23 cellular contexts compared by ENCODE assay signal in genomic region chr21:44364151-44365053, GRCh38. TPM values are rescaled to one million over a fixed set of nuclear protein-coding genes. Genes with fewer than 3 reads are reported as not detected.
DNase-seq lines count a peak whose midpoint lies in the region; ATAC-seq, FAIRE-seq and TF ChIP-seq lines count a peak whose summit lies in the region.
"Had no signal": no experiment of that assay in that cellular context is flagged by ENCODE, and none has a peak within 500 bp of the region (broad histone marks: within the 10 kb centered on the region; RNA-seq: fewer than 3 reads in every experiment).

No MANE protein-coding gene starts in this region.

- BruUV-seq in K562 (replicated peaks; lab: Mats Ljungman, UMichigan), result no TSS peak

- no peaks in the 10 kb centered on the region for H3K79me2 ChIP-seq in K562 (ENCODE audit: control insufficient read depth, insufficient read depth, low read length)
- H3K79me2 ChIP-seq: hepatocyte had no signal

- no peak for TF ChIP-seq POLR2A in K562 (conservative IDR thresholded peaks at IDR 0.05)

- no peak overlapping the region for H3K9ac ChIP-seq in K562 (ENCODE audit: insufficient read depth in 1 of 2, low read depth in 2 of 2, low read length in 2 of 2)

- no peaks in the 10 kb centered on the region for H3K36me3 ChIP-seq in K562 (ENCODE audit: control insufficient read depth, insufficient read depth, low read length)
- H3K36me3 ChIP-seq: adrenal gland, brain microvascular endothelial cell, lower lobe of right lung, transverse colon had no signal

- H3K4me1 ChIP-seq in K562 (replicated peaks in 1 of 2; ENCODE audit: control insufficient read depth in 2 of 2, insufficient read depth in 2 of 2, low read length in 2 of 2), result peaks cover 0 to 21% of the 10 kb centered on the region in 2 experiments; a peak in 2 of 5 replicates
- H3K4me1 ChIP-seq: adrenal gland, lower lobe of right lung, transverse colon had no signal

- no peak for FAIRE-seq in K562 (lab: Jason Lieb, UNC)
- FAIRE-seq: GM12891 had no signal

- 0 out of 2 replicates have a peak, but pooled peaks cover 1% of the 10 kb centered on the region for H3K9me3 ChIP-seq in K562 (replicated peaks; ENCODE audit: control insufficient read depth, insufficient read depth, low read depth, low read length)
- H3K9me3 ChIP-seq: adrenal gland had no signal

- POLR2A ChIA-PET in K562 (lab: Yijun Ruan, JAX), result interaction anchor here (0.6 to 1.6 kb wide), 2 partner anchors 19 to 319 kb away, joined by 3 to 5 read pairs; no protein-coding TSS in a partner anchor

- no peak overlapping the region for H3K4me2 ChIP-seq in K562 (ENCODE audit: insufficient read depth, low read length)
- H3K4me2 ChIP-seq: hepatocyte had no signal

- H4K20me1 ChIP-seq in K562 (replicated peaks; ENCODE audit: control insufficient read depth, insufficient read depth, low read length), result no peaks in the 10 kb centered on the region; the same call in 1 of the 2 replicates

- no peak for TF ChIP-seq EP300 in K562 (IDR thresholded peaks at IDR 0.05; ENCODE audit: low read length)

- CTCF ChIA-PET in K562 (lab: Yijun Ruan, JAX; ENCODE audit: low intra/inter-chr PET ratio), result interaction anchor here (0.6 kb wide), 1 partner anchor 29 kb away, joined by 3 read pairs; no protein-coding TSS in a partner anchor

- TF ChIP-seq RAD21 in K562 (CRISPR knock-in tag; conservative IDR thresholded peaks at IDR 0.05 in 1 of 2, IDR thresholded peaks at IDR 0.05 in 1 of 2), result no peak

- DNase-seq in Right ventricle myocardium superior (peak; percentile 40), left cardiac atrium (no peak), K562 (ENCODE audit: extremely low read depth in 1 of 4, low spot score in 3 of 4) (no peak), mesenteric fat pad (ENCODE audit: low spot score) (peak; percentile 80), LoVo (ENCODE audit: low spot score) (no peak)
- DNase-seq: activated CD4-positive, alpha-beta memory T cell treated with anti-CD3 and anti-CD28 coated beads, Interleukin-2, amount 10 ng/mL, durations not matched to agents 7 days and 5 days; activated gamma-delta T cell treated with Interleukin-2 at 50 U/mL for 16 hours; brain microvascular endothelial cell; effector memory CD4-positive, alpha-beta T cell; foreskin melanocyte; lower lobe of right lung; NCI-H2029 treated with DMSO at 0.1 percent for 48 hours; NCI-H82; OCI-M1; SHP77; transverse colon had no signal

- peaks cover 23 to 72% of the 10 kb centered on the region in 2 experiments; a peak in 4 of 5 replicates for H3K27me3 ChIP-seq in K562 (ENCODE audit: control insufficient read depth in 2 of 2, insufficient read depth in 2 of 2, low read length in 2 of 2)
- H3K27me3 ChIP-seq: adrenal gland, brain microvascular endothelial cell had no signal

- H3K4me3 ChIP-seq in K562, result no peak overlapping the region
- H3K4me3 ChIP-seq: adrenal gland, hepatocyte, lower lobe of right lung, transverse colon had no signal

- H3K27ac ChIP-seq in K562 (ENCODE audit: extremely low read depth, low read depth, low read length), result no peak overlapping the region
- H3K27ac ChIP-seq: adrenal gland, brain microvascular endothelial cell, hepatocyte, lower lobe of right lung, transverse colon had no signal

- H3K9me1 ChIP-seq in K562 (ENCODE audit: control insufficient read depth, insufficient read depth, low read length), result no peaks in the 10 kb centered on the region

- ATAC-seq in Right ventricle myocardium superior (ENCODE audit: poor library complexity) (no peak), left cardiac atrium (no peak), K562 (no peak), HG02840 (IDR thresholded peaks at IDR 0.05; ENCODE audit: low FRiP score, unreplicated experiment) (no peak), GM18873 (IDR thresholded peaks at IDR 0.05; ENCODE audit: low FRiP score, unreplicated experiment) (no peak), HG03159 (IDR thresholded peaks at IDR 0.05; ENCODE audit: unreplicated experiment) (no peak)
- ATAC-seq: esophagus mucosa, lower lobe of right lung had no signal

- in situ Hi-C loops in K562 (cut with MboI), result no loop called here

- 0 out of 6 replicates have a peak, but pooled peaks of 1 of the 3 experiments have one; percentile 15 for TF ChIP-seq CTCF in K562 (IDR thresholded peaks at IDR 0.05 in 2 of 3, conservative IDR thresholded peaks at IDR 0.05 in 1 of 3; ENCODE audit: insufficient read depth in 2 of 3, low read depth in 1 of 3, low read length in 3 of 3)

- WGBS in K562 (ENCODE audit: insufficient coverage, low coverage, missing lambda C conversion rate), result under 1% methylated on average over 22 of the region's 22 CpGs

- intact Hi-C loops in Right ventricle myocardium superior (cut with DNase I) (no loop called here), left cardiac atrium (cut with DNase I) (no loop called here), K562 (cut with micrococcal nuclease) (no loop called here)

- H2AFZ ChIP-seq in K562 (ENCODE audit: low read depth, low read length), result no peak overlapping the region
- H2AFZ ChIP-seq: hepatocyte had no signal

TF ChIP-seq in K562, 482 proteins besides CTCF, POLR2A, EP300 and RAD21 (continues in another document):
- no peak for TF ChIP-seq MLLT1 (IDR thresholded peaks at IDR 0.05)

RNA-seq across cellular contexts. Expression of gene TRPM2, which starts 11.0 kb away (rescaled TPM):
- total RNA-seq in Right ventricle myocardium superior (1.9 TPM), left cardiac atrium (1 to 10 TPM; 2.9 to 5.1 TPM), K562 (2014; rRNA removed) (1.5 and 2.1 TPM in 2 replicates), K562 (2014; rRNA removed; fragmentation: Illumina TruSeq; extraction: Trizol) (0.29 and 0.33 TPM in 2 replicates), K562 (2015; rRNA removed; fragmentation: Illumina TruSeq; extraction: Trizol) (2.0 and 2.2 TPM in 2 replicates), K562 (2021) (1.9 and 2.1 TPM in 2 replicates), mesenteric fat pad (12.0 TPM)
- total RNA-seq in K562 (2011; cell fraction: chromatin; rRNA removed; ENCODE audit: low replicate concordance), result 0.09 and 0.42 TPM in 2 replicates
- total RNA-seq in K562 (2011; cell fraction: nucleolus; rRNA removed), result 0.13 and 0.17 TPM in 2 replicates
- total RNA-seq in K562 (2011; cell fraction: nucleoplasm; rRNA removed), result 0.29 and 0.38 TPM in 2 replicates
- polyA plus RNA-seq in K562 (2011; rRNA removed) (0.34 and 0.36 TPM in 2 replicates), K562 (2014; fragmentation: Illumina TruSeq; extraction: Trizol) (0.98 and 1.7 TPM in 2 replicates), K562 (2014; fragmentation: Nextera tagmentation; extraction: Ambion mirVana) (not detected), K562 (2014; rRNA removed) (0.82 and 2.0 TPM in 2 replicates)
- polyA plus RNA-seq in K562 (2011; cell fraction: cytosol; rRNA removed), result 0.40 and 1.3 TPM in 2 replicates
- polyA plus RNA-seq in K562 (2011; cell fraction: nucleus; rRNA removed), result 0.45 and 0.75 TPM in 2 replicates
- 2.1 and 3.8 TPM in 2 replicates for polyA plus RNA-seq in K562 (2012)
- 0.11 and 0.36 TPM in 2 replicates for polyA minus RNA-seq in K562 (2011; rRNA and poly(A)+ RNA removed)
- polyA minus RNA-seq in K562 (2011; cell fraction: cytosol; rRNA and poly(A)+ RNA removed), result 0.64 and 1.7 TPM in 2 replicates
- polyA minus RNA-seq in K562 (2011; cell fraction: nucleus; rRNA and poly(A)+ RNA removed), result 0.33 and 0.54 TPM in 2 replicates

RNA-seq across cellular contexts. Expression of gene CFAP410, which starts 25.2 kb away (rescaled TPM):
- total RNA-seq in Right ventricle myocardium superior (13.9 TPM), left cardiac atrium (10 to 100 TPM; 16.4 to 21.8 TPM), K562 (2014; rRNA removed) (12.6 and 17.3 TPM in 2 replicates), K562 (2014; rRNA removed; fragmentation: Illumina TruSeq; extraction: Trizol) (0.35 and 0.55 TPM in 2 replicates), K562 (2015; rRNA removed; fragmentation: Illumina TruSeq; extraction: Trizol) (2.6 and 2.7 TPM in 2 replicates), K562 (2021) (7.6 and 8.3 TPM in 2 replicates), mesenteric fat pad (17.4 TPM)
- 10.0 and 50.7 TPM in 2 replicates for total RNA-seq in K562 (2011; cell fraction: chromatin; rRNA removed; ENCODE audit: low replicate concordance)
- total RNA-seq in K562 (2011; cell fraction: nucleolus; rRNA removed), result 29.3 and 41.0 TPM in 2 replicates
- 13.9 and 21.2 TPM in 2 replicates for total RNA-seq in K562 (2011; cell fraction: nucleoplasm; rRNA removed)
- polyA plus RNA-seq in K562 (2011; rRNA removed) (2.3 and 5.5 TPM in 2 replicates), K562 (2014; fragmentation: Illumina TruSeq; extraction: Trizol) (0.52 and 2.1 TPM in 2 replicates), K562 (2014; fragmentation: Nextera tagmentation; extraction: Ambion mirVana) (under 1 TPM; 0.07 to 0.18 TPM), K562 (2014; rRNA removed) (6.5 and 8.1 TPM in 2 replicates)
- polyA plus RNA-seq in K562 (2011; cell fraction: cytosol; rRNA removed), result 5.7 and 16.5 TPM in 2 replicates
- 37.7 and 66.6 TPM in 2 replicates for polyA plus RNA-seq in K562 (2011; cell fraction: nucleus; rRNA removed)
- polyA plus RNA-seq in K562 (2012), result 6.3 and 16.5 TPM in 2 replicates
- 0.57 and 0.91 TPM in 2 replicates for polyA minus RNA-seq in K562 (2011; rRNA and poly(A)+ RNA removed)
- polyA minus RNA-seq in K562 (2011; cell fraction: cytosol; rRNA and poly(A)+ RNA removed), result 2.2 and 2.5 TPM in 2 replicates
- polyA minus RNA-seq in K562 (2011; cell fraction: nucleus; rRNA and poly(A)+ RNA removed), result 9.4 and 10.2 TPM in 2 replicates

Comparison
In these comparisons a context has a peak if more than half of its experiments do, and no peak if none do; other contexts are left out.
1. DNase-seq: peak in Right ventricle myocardium superior (single experiment) and mesenteric fat pad (single experiment); none in left cardiac atrium (single experiment), K562 (0 of 4) and LoVo (single experiment).